Comparison of ENCODE assay signal across 9 cellular contexts in the genomic region with DNA sequence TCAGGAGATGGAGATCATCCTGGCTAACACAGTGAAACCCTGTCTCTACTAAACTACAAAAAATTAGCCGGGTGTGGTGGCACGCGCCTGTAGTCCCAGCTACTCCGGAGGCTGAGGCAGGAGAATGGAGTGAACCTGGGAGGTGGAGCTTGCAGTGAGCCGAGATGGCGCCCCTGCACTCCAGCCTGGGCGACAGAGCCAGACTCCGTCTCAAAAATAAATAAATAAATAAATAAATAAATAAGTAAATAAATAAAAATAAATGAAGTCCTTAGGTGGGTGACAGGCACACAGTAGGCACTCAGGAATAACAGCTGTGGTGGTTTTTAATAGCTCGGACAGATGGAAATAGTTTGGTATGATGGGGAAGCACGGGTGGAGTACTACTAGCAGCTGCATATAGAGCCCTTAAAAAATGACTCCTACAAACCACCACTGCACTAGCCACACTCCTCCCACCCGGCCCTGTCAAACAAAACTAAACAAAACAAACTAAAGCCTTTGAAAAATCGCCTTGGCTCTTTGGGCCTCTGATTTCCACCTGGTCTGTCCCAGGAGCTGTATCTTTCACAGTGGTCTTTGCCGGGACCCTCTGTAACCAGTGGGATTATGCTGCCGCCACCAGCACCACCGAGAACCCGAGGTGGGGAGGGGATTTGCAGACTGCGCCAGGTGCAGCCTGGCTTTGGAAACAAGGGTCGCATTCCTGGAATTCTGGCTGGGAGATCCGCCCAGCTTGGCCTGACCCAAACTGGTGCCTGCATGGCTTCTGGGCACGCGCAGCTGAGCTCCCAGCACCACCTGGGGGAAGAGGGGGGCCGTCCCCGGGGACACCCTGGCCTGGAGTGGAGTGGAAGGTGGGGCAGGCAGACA. TPM values are rescaled to one million over a fixed set of nuclear protein-coding genes. Genes with fewer than 3 reads are reported as not detected.
A peak's percentile ranks its signal among the peaks of the same experiment; 100 is the strongest.
DNase-seq lines count a peak whose midpoint lies in the region; ATAC-seq and TF ChIP-seq lines count a peak whose summit lies in the region.
"Had no signal": no experiment of that assay in that cellular context is flagged by ENCODE, and none has a peak within 500 bp of the region (broad histone marks: within the 10 kb centered on the region; RNA-seq: fewer than 3 reads in every experiment).

No MANE protein-coding gene starts in this region.

- POLR2A ChIA-PET in PC-9 (lab: Charles Lee; ENCODE audit: unreplicated experiment) (interaction anchor here (0.6 to 0.7 kb wide), 2 partner anchors 75 to 247 kb away, joined by 3 read pairs; no protein-coding TSS in a partner anchor), OCI-LY7 (lab: Charles Lee) (no interaction called here)

- H3K9me2 ChIP-seq in PC-9 (ENCODE audit: insufficient read depth) (no peaks in the 10 kb centered on the region), OCI-LY7 (ENCODE audit: insufficient read depth, low read length) (no peaks in the 10 kb centered on the region)

- peaks cover 14% of the 10 kb centered on the region for H3K4me1 ChIP-seq in PC-9 (replicated peaks; ENCODE audit: insufficient read depth)
- H3K4me1 ChIP-seq in prostate gland (replicated peaks), result peaks cover 15% of the 10 kb centered on the region
- peaks cover 37% of the 10 kb centered on the region for H3K4me1 ChIP-seq in OCI-LY7 (ENCODE audit: insufficient read depth, low read length, poor library complexity, severe bottlenecking)
- no peaks in the 10 kb centered on the region for H3K4me1 ChIP-seq in colonic mucosa

- WGBS in prostate gland, result 29% methylated on average over 23 of the region's 23 CpGs

- intact Hi-C loops in PC-9 (cut with micrococcal nuclease; ENCODE audit: unreplicated experiment) (no loop called here), left cardiac atrium (cut with DNase I) (loop anchor here in 1 of 2 donors (10.0 kb wide), 1 partner anchor 66 kb away; a partner anchor contains a TSS), prostate gland (cut with DNase I) (loop anchor here (5.0 to 10.0 kb wide), 2 partner anchors 63 to 106 kb away; a partner anchor contains a TSS), OCI-LY7 (cut with micrococcal nuclease; ENCODE audit: unreplicated experiment) (no loop called here), dorsolateral prefrontal cortex (cut with DNase I) (no loop called here), colonic mucosa (cut with DNase I) (loop anchor here (2.0 kb wide), 1 partner anchor 60 kb away; no protein-coding TSS in a partner anchor)

- no peak overlapping the region for H3K4me3 ChIP-seq in PC-9
- H3K4me3 ChIP-seq in prostate gland, result no peak overlapping the region
- H3K4me3 ChIP-seq in OCI-LY7 (ENCODE audit: low read depth, low read length, poor library complexity, severe bottlenecking), result no peak overlapping the region
- H3K4me3 ChIP-seq in dorsolateral prefrontal cortex, result no peak overlapping the region
- no peak overlapping the region for H3K4me3 ChIP-seq in colonic mucosa

- TF ChIP-seq POLR2A in prostate gland (IDR thresholded peaks at IDR 0.05), result no peak

- H4K20me1 ChIP-seq in PC-9 (ENCODE audit: insufficient read depth), result no peaks in the 10 kb centered on the region
- H4K20me1 ChIP-seq in OCI-LY7 (ENCODE audit: insufficient read depth, low read length), result no peaks in the 10 kb centered on the region

- in situ Hi-C loops in G401 (cut with HindIII; ENCODE audit: low sequenced_read_pairs), result no loop called here

- peak; percentile 49 to 59 for ATAC-seq in left cardiac atrium

- TF ChIP-seq CTCF in PC-9 (conservative IDR thresholded peaks at IDR 0.05) (no peak), prostate gland (IDR thresholded peaks at IDR 0.05) (no peak), OCI-LY7 (conservative IDR thresholded peaks at IDR 0.05; ENCODE audit: low read length) (no peak), dorsolateral prefrontal cortex (IDR thresholded peaks at IDR 0.05 in 54 of 56, conservative IDR thresholded peaks at IDR 0.05 in 2 of 56; ENCODE audit: low read depth in 1 of 56, partially characterized antibody in 56 of 56) (no peak), colonic mucosa (IDR thresholded peaks at IDR 0.05) (no peak)

- H3K36me3 ChIP-seq in PC-9 (ENCODE audit: low read depth), result no peaks in the 10 kb centered on the region
- H3K36me3 ChIP-seq in prostate gland, result no peaks in the 10 kb centered on the region
- no peaks in the 10 kb centered on the region for H3K36me3 ChIP-seq in OCI-LY7 (ENCODE audit: insufficient read depth, low read length)
- H3K36me3 ChIP-seq in colonic mucosa, result no peaks in the 10 kb centered on the region

- H2AFZ ChIP-seq in PC-9, result no peak overlapping the region
- H2AFZ ChIP-seq in OCI-LY7 (ENCODE audit: low read length), result no peak overlapping the region

- CTCF ChIA-PET in PC-9 (lab: Charles Lee), result interaction anchor here (1.3 kb wide), 1 partner anchor 106 kb away, joined by 13 read pairs; a partner anchor contains a TSS
- CTCF ChIA-PET in OCI-LY7 (lab: Charles Lee; ENCODE audit: unreplicated experiment), result no interaction called here

- H3K27me3 ChIP-seq in PC-9 (ENCODE audit: insufficient read depth, low read depth) (no peaks in the 10 kb centered on the region), prostate gland (replicated peaks; ENCODE audit: insufficient read depth) (no peaks in the 10 kb centered on the region), dorsolateral prefrontal cortex (no peaks in the 10 kb centered on the region), colonic mucosa (no peaks in the 10 kb centered on the region)

- BruUV-seq in PC-9 (replicated peaks; lab: Mats Ljungman, UMichigan), result no TSS peak
- no TSS peak for BruUV-seq in OCI-LY7 (replicated peaks; lab: Mats Ljungman, UMichigan)

- no peaks in the 10 kb centered on the region for H3K9me3 ChIP-seq in PC-9 (ENCODE audit: insufficient read depth, low read depth)
- no peaks in the 10 kb centered on the region for H3K9me3 ChIP-seq in prostate gland
- no peaks in the 10 kb centered on the region for H3K9me3 ChIP-seq in OCI-LY7 (ENCODE audit: low read length)
- H3K9me3 ChIP-seq in colonic mucosa, result no peaks in the 10 kb centered on the region

- H3K27ac ChIP-seq in PC-9 (no peak overlapping the region), prostate gland (peak overlapping the region; percentile 60 to 65), OCI-LY7 (ENCODE audit: low read depth, low read length, poor library complexity, severe bottlenecking) (no peak overlapping the region), dorsolateral prefrontal cortex (peak overlapping the region in 8 of 59 donors; percentile 1 to 47 (median 16)), colonic mucosa (no peak overlapping the region)

- H3F3A ChIP-seq in PC-9 (ENCODE audit: insufficient read depth, low read depth), result peaks cover 5% of the 10 kb centered on the region; the same call in 1 of the 2 replicates

- peak overlapping the region; percentile 20; the same call in 1 of the 2 replicates for H3K4me2 ChIP-seq in PC-9
- no peak overlapping the region for H3K4me2 ChIP-seq in OCI-LY7 (ENCODE audit: low read length)

- peak; percentile 16 for DNase-seq in G401 (ENCODE audit: low spot score)
- DNase-seq in PC-9, result peak in 1 of 2 experiments; percentile 95
- peak; percentile 62 for DNase-seq in left cardiac atrium
- peak; percentile 89 for DNase-seq in prostate gland (ENCODE audit: low spot score)
- no peak for DNase-seq in amniotic stem cell (lab: John Stamatoyannopoulos, UW)
- no peak for DNase-seq in OCI-LY7 (ENCODE audit: low spot score)
- DNase-seq in dorsolateral prefrontal cortex, result no peak
- no peak for DNase-seq in colonic mucosa

- no peak overlapping the region for H3K9ac ChIP-seq in colonic mucosa (ENCODE audit: low read depth in 2 of 2, low read length in 2 of 2)

- no peaks in the 10 kb centered on the region for H3K79me2 ChIP-seq in PC-9 (ENCODE audit: low read depth)
- H3K79me2 ChIP-seq in OCI-LY7 (ENCODE audit: insufficient read depth, low read depth, low read length), result peaks cover 9% of the 10 kb centered on the region; the same call in 1 of the 2 replicates

RNA-seq across cellular contexts. Expression of a gene that starts 5.1 kb away (rescaled TPM):
- total RNA-seq in G401 (2014; rRNA removed; shearing (Covaris generic)), result 33.5 and 42.5 TPM in 2 replicates
- 53.4 and 54.9 TPM in 2 replicates for total RNA-seq in PC-9 (2021)
- 10 to 100 TPM; 16.0 to 20.3 TPM for total RNA-seq in left cardiac atrium
- total RNA-seq in prostate gland, result 10 to 100 TPM; 28.6 to 67.9 TPM
- 27.5 and 32.5 TPM in 2 replicates for total RNA-seq in OCI-LY7 (2014; rRNA removed; shearing (Covaris generic))
- total RNA-seq in OCI-LY7 (2022), result 44.6 and 46.3 TPM in 2 replicates
- total RNA-seq in dorsolateral prefrontal cortex, result 10 to 100 TPM; 22.8 to 42.2 (median 29.5) TPM
- 10 to 100 TPM; 22.6 to 38.2 TPM for total RNA-seq in colonic mucosa

RNA-seq across cellular contexts. Expression of a gene that starts 33.6 kb away (rescaled TPM):
- total RNA-seq in G401 (2014; rRNA removed; shearing (Covaris generic)), result not detected in 2 replicates
- total RNA-seq in PC-9 (2021) (27.2 and 64.7 TPM in 2 replicates), left cardiac atrium (100 to 1,000 TPM; 307 to 456 TPM), prostate gland (not detected), OCI-LY7 (2022) (80.3 and 130 TPM in 2 replicates), dorsolateral prefrontal cortex (100 to 1,000 TPM in 83 of 120 experiments, 10 to 100 TPM in 37; 25.4 to 362 (median 132) TPM), colonic mucosa (100 to 1,000 TPM in 1 of 2 donors, 10 to 100 TPM in 1; 23.0 to 104 TPM)
- not detected in 2 replicates for total RNA-seq in OCI-LY7 (2014; rRNA removed; shearing (Covaris generic))
- total RNA-seq: mononuclear cell had no signal

Comparison
In these comparisons a context has a peak if more than half of its experiments do, and no peak if none do; other contexts are left out.
1. DNase-seq: peak in G401 (single experiment), left cardiac atrium (single experiment) and prostate gland (single experiment); none in amniotic stem cell (single experiment), OCI-LY7 (single experiment), dorsolateral prefrontal cortex (0 of 10) and colonic mucosa (single experiment).
2. H3K27ac ChIP-seq: peak in prostate gland (2 of 2); none in PC-9 (single experiment), OCI-LY7 (single experiment) and colonic mucosa (single experiment).
3. intact Hi-C loops: an anchor here in prostate gland (5.0 to 10.0 kb wide) and colonic mucosa (2.0 kb wide); none called in PC-9, OCI-LY7 and dorsolateral prefrontal cortex.